In genomic region chrX:46327229-46328081, GRCh38 we compare ENCODE assay signal across 11 cellular contexts.
DNase-seq lines count a peak whose midpoint lies in the region; ATAC-seq and TF ChIP-seq lines count a peak whose summit lies in the region.
"Had no signal": no experiment of that assay in that cellular context is flagged by ENCODE, and none has a peak within 500 bp of the region (broad histone marks: within the 10 kb centered on the region; RNA-seq: fewer than 3 reads in every experiment).

No MANE protein-coding gene starts in this region.

- BruUV-seq in mammary epithelial cell (replicated peaks; lab: Mats Ljungman, UMichigan), result TSS peak; percentile 79

- peaks cover 41% of the 10 kb centered on the region for H3K4me1 Mint-ChIP-seq in activated CD4-positive, alpha-beta T cell treated with anti-CD3 and anti-CD28 coated beads for 36 hours
- H3K4me1 Mint-ChIP-seq in type B pancreatic cell (ENCODE audit: unreplicated experiment), result peaks cover 25% of the 10 kb centered on the region

- peaks cover 41% of the 10 kb centered on the region for H3K4me1 ChIP-seq in mammary epithelial cell (ENCODE audit: insufficient read depth, low read length)

- no peak overlapping the region for H3K4me3 Mint-ChIP-seq in activated CD4-positive, alpha-beta T cell treated with anti-CD3 and anti-CD28 coated beads for 36 hours
- H3K4me3 Mint-ChIP-seq in type B pancreatic cell, result peak overlapping the region; percentile 76
- H3K4me3 Mint-ChIP-seq: activated T-cell treated with anti-CD3 and anti-CD28 coated beads, Interleukin-2, amount 50 U/mL, for 4 hours had no signal

- no peak for DNase-seq in activated CD4-positive, alpha-beta T cell treated with anti-CD3 and anti-CD28 coated beads for 36 hours
- DNase-seq in activated CD4-positive, alpha-beta T cell treated with anti-CD3 and anti-CD28 coated beads, Interleukin-2, amount 50 U/mL, for 1 hour, result no peak
- DNase-seq in mammary epithelial cell (peak; percentile 83), kidney epithelial cell (ENCODE audit: low read depth) (peak; percentile 64), type B pancreatic cell (ENCODE audit: extremely low spot score, unreplicated experiment) (no peak), germinal center (ENCODE audit: low spot score) (no peak)
- DNase-seq: activated T-cell treated with anti-CD3 and anti-CD28 coated beads, Interleukin-2, amount 50 U/mL, for 4 hours; NCI-H1436 treated with DMSO at 0.1 percent for 48 hours; posterior cingulate gyrus had no signal

- H3K27me3 Mint-ChIP-seq in activated CD4-positive, alpha-beta T cell treated with anti-CD3 and anti-CD28 coated beads for 36 hours, result no peaks in the 10 kb centered on the region
- H3K27me3 Mint-ChIP-seq in type B pancreatic cell, result no peaks in the 10 kb centered on the region

- CTCF ChIA-PET in activated CD4-positive, alpha-beta T cell treated with anti-CD3 and anti-CD28 coated beads for 36 hours (lab: Charles Lee), result no interaction called here
- CTCF ChIA-PET in mammary epithelial cell (lab: Charles Lee; ENCODE audit: low non-redundant PET), result interaction anchor here (0.7 kb wide), 1 partner anchor 12 kb away, joined by 4 read pairs; no protein-coding TSS in a partner anchor

- 26% methylated on average over 11 of the region's 12 CpGs for WGBS in mammary epithelial cell (ENCODE audit: low coverage, missing lambda C conversion rate)

- dilution Hi-C loops in mammary epithelial cell (cut with HindIII; ENCODE audit: low sequenced_read_pairs), result loop anchor here (5.0 kb wide), 1 partner anchor 80 kb away; no protein-coding TSS in a partner anchor

- H3K4me3 ChIP-seq in mammary epithelial cell (replicated peaks in 1 of 3; ENCODE audit: insufficient read depth in 1 of 3, low read depth in 2 of 3, low read length in 3 of 3) (peak overlapping the region; percentile 1 to 45 (median 44)), kidney epithelial cell (ENCODE audit: low read depth, low read length) (peak overlapping the region; percentile 22)

- no peaks in the 10 kb centered on the region for H3K9me3 Mint-ChIP-seq in activated CD4-positive, alpha-beta T cell treated with anti-CD3 and anti-CD28 coated beads for 36 hours (ENCODE audit: low read depth)
- H3K9me3 Mint-ChIP-seq in type B pancreatic cell, result peaks cover 10% of the 10 kb centered on the region
- H3K9me3 Mint-ChIP-seq: activated T-cell treated with anti-CD3 and anti-CD28 coated beads, Interleukin-2, amount 50 U/mL, for 4 hours had no signal

- peak overlapping the region; percentile 68 for H3K4me2 ChIP-seq in mammary epithelial cell (ENCODE audit: insufficient read depth, low read depth, low read length)

- no peak for ATAC-seq in activated CD4-positive, alpha-beta T cell treated with anti-CD3 and anti-CD28 coated beads for 36 hours
- ATAC-seq in HG02610 (IDR thresholded peaks at IDR 0.05; ENCODE audit: unreplicated experiment) (no peak), GM18511 (IDR thresholded peaks at IDR 0.05; ENCODE audit: unreplicated experiment) (no peak)
- ATAC-seq: activated T-cell treated with anti-CD3 and anti-CD28 coated beads, Interleukin-2, amount 50 U/mL, for 4 hours had no signal

- H2AFZ ChIP-seq in mammary epithelial cell (ENCODE audit: low read depth, low read length), result no peak overlapping the region

- peaks cover 1% of the 10 kb centered on the region for H3K36me3 Mint-ChIP-seq in activated CD4-positive, alpha-beta T cell treated with anti-CD3 and anti-CD28 coated beads for 36 hours (ENCODE audit: low read depth)
- H3K36me3 Mint-ChIP-seq in type B pancreatic cell, result no peaks in the 10 kb centered on the region

- H3K36me3 ChIP-seq in mammary epithelial cell (ENCODE audit: insufficient read depth, low read length), result no peaks in the 10 kb centered on the region
- no peaks in the 10 kb centered on the region for H3K36me3 ChIP-seq in kidney epithelial cell (ENCODE audit: control insufficient read depth, insufficient read depth, low read length)

- peak overlapping the region; percentile 31 for H3K27ac Mint-ChIP-seq in activated CD4-positive, alpha-beta T cell treated with anti-CD3 and anti-CD28 coated beads for 36 hours
- H3K27ac Mint-ChIP-seq in type B pancreatic cell, result peak overlapping the region; percentile 90

- H3K27ac ChIP-seq in mammary epithelial cell (ENCODE audit: insufficient read depth, low read depth, low read length), result peak overlapping the region; percentile 98

- no peaks in the 10 kb centered on the region for H3K27me3 ChIP-seq in mammary epithelial cell (ENCODE audit: insufficient read depth, low read length)
- no peaks in the 10 kb centered on the region for H3K27me3 ChIP-seq in kidney epithelial cell (ENCODE audit: control insufficient read depth, insufficient read depth, low read length)

- TF ChIP-seq CTCF in mammary epithelial cell (conservative IDR thresholded peaks at IDR 0.05 in 1 of 2, IDR thresholded peaks at IDR 0.05 in 1 of 2; ENCODE audit: extremely low read depth in 1 of 2, insufficient read depth in 1 of 2, low read depth in 1 of 2, low read length in 2 of 2) (no peak), kidney epithelial cell (IDR thresholded peaks at IDR 0.05; ENCODE audit: insufficient read depth, low read length, poor library complexity, severe bottlenecking) (no peak), type B pancreatic cell (conservative IDR thresholded peaks at IDR 0.05) (no peak)

- H3K9ac ChIP-seq in mammary epithelial cell (ENCODE audit: insufficient read depth, low read length), result peak overlapping the region; percentile 92

- no peaks in the 10 kb centered on the region for H3K79me2 ChIP-seq in mammary epithelial cell (ENCODE audit: insufficient read depth, low read length)

- POLR2A ChIA-PET in activated CD4-positive, alpha-beta T cell treated with anti-CD3 and anti-CD28 coated beads for 36 hours (lab: Charles Lee), result no interaction called here

- no peaks in the 10 kb centered on the region for H3K9me3 ChIP-seq in mammary epithelial cell (replicated peaks; ENCODE audit: insufficient read depth, low read length)

- no peaks in the 10 kb centered on the region for H4K20me1 ChIP-seq in mammary epithelial cell (ENCODE audit: insufficient read depth, low read length)

- in situ Hi-C loops in mammary epithelial cell (cut with MboI; ENCODE audit: low sequenced_read_pairs in 2 of 2), result no loop called here

- intact Hi-C loops in activated CD4-positive, alpha-beta T cell treated with anti-CD3 and anti-CD28 coated beads for 36 hours (cut with DNase I, micrococcal nuclease), result loop anchor here (5.0 to 10.0 kb wide), 5 partner anchors 520 to 1450 kb away; no protein-coding TSS in a partner anchor
- intact Hi-C loops in mammary epithelial cell (cut with micrococcal nuclease), result loop anchor here (1.0 to 2.0 kb wide), 4 partner anchors 67 to 525 kb away; no protein-coding TSS in a partner anchor

Comparison
In these comparisons a context has a peak if more than half of its experiments do, and no peak if none do; other contexts are left out.
1. DNase-seq: peak in mammary epithelial cell (single experiment) and kidney epithelial cell (single experiment); none in activated CD4-positive, alpha-beta T cell treated with anti-CD3 and anti-CD28 coated beads for 36 hours (single experiment), activated CD4-positive, alpha-beta T cell treated with anti-CD3 and anti-CD28 coated beads, Interleukin-2, amount 50 U/mL, for 1 hour (single experiment), type B pancreatic cell (single experiment) and germinal center (single experiment).